Comparison of ENCODE assay signal across 1 cellular context in genomic region chr1:246214708-246215504, GRCh38.
TF ChIP-seq lines count a peak whose summit lies in the region.

No MANE protein-coding gene starts in this region.

TF ChIP-seq in GM12878, 131 proteins besides CTCF, POLR2A, EP300 and RAD21 (continued from another document):
- TF ChIP-seq NKRF (conservative IDR thresholded peaks at IDR 0.05), result no peak
- no peak for TF ChIP-seq SMARCA5 (IDR thresholded peaks at IDR 0.05)
- no peak for TF ChIP-seq FOS (IDR thresholded peaks at IDR 0.05; ENCODE audit: borderline replicate concordance, extremely low read depth, insufficient read length)
- TF ChIP-seq CHD1 (IDR thresholded peaks at IDR 0.05; ENCODE audit: low read depth, low read length), result no peak
- TF ChIP-seq HDAC2 (IDR thresholded peaks at IDR 0.05), result no peak
- TF ChIP-seq ETV6 (conservative IDR thresholded peaks at IDR 0.05 in 1 of 2, IDR thresholded peaks at IDR 0.05 in 1 of 2; ENCODE audit: borderline replicate concordance in 1 of 2, low read depth in 1 of 2), result peak in 1 of 2 experiments; percentile 65; a peak in 2 of 4 replicates
- no peak for TF ChIP-seq ASH2L (IDR thresholded peaks at IDR 0.05; ENCODE audit: borderline replicate concordance, low read depth)
- TF ChIP-seq HCFC1 (IDR thresholded peaks at IDR 0.05; ENCODE audit: low read length), result no peak
- TF ChIP-seq GABPA (IDR thresholded peaks at IDR 0.05; ENCODE audit: low read depth), result no peak; the same call in 1 of the 2 replicates
- TF ChIP-seq BACH1 (IDR thresholded peaks at IDR 0.05; ENCODE audit: borderline replicate concordance), result peak; percentile 74; the same call in 1 of the 2 replicates
- TF ChIP-seq SPI1 (IDR thresholded peaks at IDR 0.05; ENCODE audit: borderline replicate concordance, insufficient read depth, low read depth, low read length), result peak; percentile 95
- no peak for TF ChIP-seq CHD2 (IDR thresholded peaks at IDR 0.05; ENCODE audit: borderline replicate concordance, low read depth, low read length)
- no peak for TF ChIP-seq HSF1 (IDR thresholded peaks at IDR 0.05; ENCODE audit: low read depth, low read length)
- no peak for TF ChIP-seq TCF7 (IDR thresholded peaks at IDR 0.05; ENCODE audit: borderline replicate concordance)
- no peak for TF ChIP-seq SUPT20H (IDR thresholded peaks at IDR 0.05; ENCODE audit: borderline replicate concordance, control insufficient read depth, low read depth, low read length)
- TF ChIP-seq PRDM15 (CRISPR knock-in tag; IDR thresholded peaks at IDR 0.05), result no peak
- no peak; the same call in 1 of the 2 replicates for TF ChIP-seq ZBTB40 (IDR thresholded peaks at IDR 0.05; ENCODE audit: borderline replicate concordance)
- no peak for TF ChIP-seq ZBTB11 (CRISPR knock-in tag; IDR thresholded peaks at IDR 0.05)
- TF ChIP-seq BCL3 (IDR thresholded peaks at IDR 0.05; ENCODE audit: borderline replicate concordance, insufficient read depth, low read depth, low read length, poor library complexity, severe bottlenecking), result peak; percentile 34
- TF ChIP-seq FOXK2 (IDR thresholded peaks at IDR 0.05), result no peak
- no peak for TF ChIP-seq SMC3 (IDR thresholded peaks at IDR 0.05; ENCODE audit: borderline replicate concordance, low read length)
- TF ChIP-seq MYB (IDR thresholded peaks at IDR 0.05; ENCODE audit: borderline replicate concordance, low read depth, low read length), result no peak
- TF ChIP-seq BMI1 (IDR thresholded peaks at IDR 0.05; ENCODE audit: borderline replicate concordance), result 0 out of 2 replicates have a peak, but pooled peaks have one; percentile 30
- no peak for TF ChIP-seq ZSCAN29 (IDR thresholded peaks at IDR 0.05)
- no peak for TF ChIP-seq YBX1 (IDR thresholded peaks at IDR 0.05)
- TF ChIP-seq E2F4 (IDR thresholded peaks at IDR 0.05; ENCODE audit: low read depth, low read length), result no peak
- no peak for TF ChIP-seq ATF3 (IDR thresholded peaks at IDR 0.05; ENCODE audit: borderline replicate concordance, extremely low read depth, low read depth, low read length)
- peak; percentile 85 for TF ChIP-seq ATF7 (IDR thresholded peaks at IDR 0.05; ENCODE audit: low read depth)
- TF ChIP-seq ZNF592 (IDR thresholded peaks at IDR 0.05), result no peak
- no peak for TF ChIP-seq RAD51 (IDR thresholded peaks at IDR 0.05)
- no peak for TF ChIP-seq ELK1 (IDR thresholded peaks at IDR 0.05; ENCODE audit: low read depth, low read length)
TF ChIP-seq in GM12878: peak in this region for 30.
